Comparison of ENCODE assay signal across 1 cellular context in the genomic region with DNA sequence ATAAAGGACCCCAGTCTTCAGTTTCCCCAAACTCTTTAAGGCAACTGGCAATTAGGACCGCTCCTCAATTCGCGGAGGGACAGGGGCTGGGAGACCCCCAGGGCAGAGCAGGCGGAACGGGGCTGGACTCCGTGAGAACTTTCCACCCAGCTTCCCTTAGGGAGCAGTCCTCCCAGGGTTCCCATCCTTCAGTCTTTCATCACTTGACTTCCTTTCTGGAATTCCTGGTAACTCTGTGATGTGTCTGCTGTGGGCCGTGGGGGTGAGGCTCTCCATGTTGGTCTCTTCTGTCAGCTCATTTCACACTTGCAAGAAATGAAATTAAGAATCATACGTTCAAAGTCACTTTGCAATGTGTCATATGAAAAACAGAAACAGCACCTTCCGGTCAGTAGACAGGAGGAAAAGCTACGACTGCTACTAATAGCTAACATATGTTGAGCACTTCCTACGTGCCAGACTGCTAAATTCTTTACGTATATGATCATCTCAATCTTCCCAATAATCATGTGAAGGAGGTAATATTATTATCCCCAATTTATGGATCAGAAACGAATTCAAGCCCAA.
A peak's percentile ranks its signal among the peaks of the same experiment; 100 is the strongest.
TF ChIP-seq lines count a peak whose summit lies in the region.

No MANE protein-coding gene starts in this region.

TF ChIP-seq in endothelial cell of umbilical vein, 7 proteins besides CTCF, POLR2A, EP300 and RAD21:
- TF ChIP-seq GATA2 (IDR thresholded peaks at IDR 0.05; ENCODE audit: insufficient read depth, insufficient read length, low read depth, low read length): no peak
- TF ChIP-seq FOS (IDR thresholded peaks at IDR 0.05; ENCODE audit: borderline replicate concordance, insufficient read depth, low read length): no peak
- no peak for TF ChIP-seq EZH2 (IDR thresholded peaks at IDR 0.05; ENCODE audit: borderline replicate concordance, low read depth, low read length, severe bottlenecking)
- TF ChIP-seq JUN (IDR thresholded peaks at IDR 0.05; ENCODE audit: borderline replicate concordance, insufficient read depth, insufficient read length, low read depth): peak; percentile 47
- TF ChIP-seq MYC (IDR thresholded peaks at IDR 0.05; ENCODE audit: low read depth, low read length): no peak
- TF ChIP-seq, protein P1, sequence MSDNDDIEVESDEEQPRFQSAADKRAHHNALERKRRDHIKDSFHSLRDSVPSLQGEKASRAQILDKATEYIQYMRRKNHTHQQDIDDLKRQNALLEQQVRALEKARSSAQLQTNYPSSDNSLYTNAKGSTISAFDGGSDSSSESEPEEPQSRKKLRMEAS (IDR thresholded peaks at IDR 0.05; ENCODE audit: insufficient read depth, insufficient read length): no peak
- TF ChIP-seq POLR2AphosphoS5 (IDR thresholded peaks at IDR 0.05; ENCODE audit: insufficient read depth, low read depth, low read length): peak; percentile 31
